ENCODE assay signal across 34 cellular contexts in genomic region chr2:198782734-198783133, GRCh38.
"Had no signal": no experiment of that assay in that cellular context is flagged by ENCODE, and none has a peak within 500 bp of the region (broad histone marks: within the 10 kb centered on the region; RNA-seq: fewer than 3 reads in every experiment).

No MANE protein-coding gene starts in this region.

- H3K36me3 Mint-ChIP-seq: activated naive CD4-positive, alpha-beta T cell treated with anti-CD3 and anti-CD28 coated beads, Interleukin-2, amount 10 ng/mL, durations not matched to agents 7 days and 5 days; activated naive CD8-positive, alpha-beta T cell treated with anti-CD3 and anti-CD28 coated beads, Interleukin-2, amount 10 ng/mL, durations not matched to agents 7 days and 5 days; brain had no signal

- DNase-seq: activated B cell treated with CpG ODN at 0.5 μM for 24 hours; activated CD4-positive, alpha-beta T cell treated with anti-CD3 and anti-CD28 coated beads for 48 hours; activated CD4-positive, alpha-beta T cell treated with anti-CD3 and anti-CD28 coated beads, Interleukin-2, amount 50 U/mL, for 1 hour; activated CD4-positive, alpha-beta T cell treated with anti-CD3 and anti-CD28 coated beads, Interleukin-2, amount 50 U/mL, for 48 hours; activated CD8-positive, alpha-beta memory T cell treated with anti-CD3 and anti-CD28 coated beads, Interleukin-2, amount 50 U/mL, for 48 hours; activated CD8-positive, alpha-beta T cell treated with anti-CD3 and anti-CD28 coated beads for 36 hours; activated gamma-delta T cell; activated naive CD4-positive, alpha-beta T cell; activated naive CD4-positive, alpha-beta T cell treated with anti-CD3 and anti-CD28 coated beads, Interleukin-2, amount 10 ng/mL, durations not matched to agents 7 days and 5 days; activated naive CD8-positive, alpha-beta T cell treated with anti-CD3 and anti-CD28 coated beads, Interleukin-2, amount 10 ng/mL, durations not matched to agents 7 days and 5 days; activated T-cell treated with anti-CD3 and anti-CD28 coated beads for 4 hours; activated T-cell treated with anti-CD3 and anti-CD28 coated beads, Interleukin-2, amount 50 U/mL, for 24 hours; activated T-cell treated with anti-CD3 and anti-CD28 coated beads, Interleukin-2, amount 50 U/mL, for 72 hours; central memory CD4-positive, alpha-beta T cell; cerebellar nuclear complex; dorsolateral prefrontal cortex; effector memory CD4-positive, alpha-beta T cell; endodermal cell; foreskin fibroblast; head of caudate nucleus; T-helper 1 cell; T-helper 17 cell; T1000; WERI-Rb-1 had no signal

- H3K27ac ChIP-seq: ascending aorta, breast epithelium, cardiac muscle cell, coronary artery, dorsolateral prefrontal cortex, WERI-Rb-1 had no signal

- ATAC-seq: activated CD4-positive, CD25-positive, alpha-beta regulatory T cell treated with anti-CD3 and anti-CD28 coated beads, Interleukin-2, amount 50 U/mL, for 24 hours; activated CD8-positive, alpha-beta T cell treated with anti-CD3 and anti-CD28 coated beads for 36 hours; activated naive CD4-positive, alpha-beta T cell treated with anti-CD3 and anti-CD28 coated beads, Interleukin-2, amount 50 U/mL, for 72 hours; activated T-cell treated with anti-CD3 and anti-CD28 coated beads, Interleukin-2, amount 50 U/mL, for 72 hours; esophagus mucosa; T-helper 17 cell had no signal

- H3K27ac Mint-ChIP-seq: activated B cell treated with CpG ODN at 0.5 μM for 24 hours; activated CD8-positive, alpha-beta T cell treated with anti-CD3 and anti-CD28 coated beads for 36 hours; activated naive CD4-positive, alpha-beta T cell treated with anti-CD3 and anti-CD28 coated beads, Interleukin-2, amount 10 ng/mL, durations not matched to agents 7 days and 5 days; activated naive CD4-positive, alpha-beta T cell treated with anti-CD3 and anti-CD28 coated beads, Interleukin-2, amount 50 U/mL, for 72 hours; activated naive CD8-positive, alpha-beta T cell treated with anti-CD3 and anti-CD28 coated beads, Interleukin-2, amount 10 ng/mL, durations not matched to agents 7 days and 5 days; activated T-cell treated with anti-CD3 and anti-CD28 coated beads, Interleukin-2, amount 50 U/mL, for 24 hours; activated T-cell treated with anti-CD3 and anti-CD28 coated beads, Interleukin-2, amount 50 U/mL, for 72 hours; brain; dendritic cell treated with granulocyte-macrophage colony-stimulating factor and Interleukin-4, amounts not matched to agents 40 ng/mL and 50 ng/mL, for 4 days; endodermal cell; T-helper 17 cell; T-helper 2 cell treated with Interferon-gamma antibody and Interleukin-4, amounts not matched to agents 5 μg/mL and 100 μg/mL, for 36 hours had no signal

- H3K4me1 Mint-ChIP-seq: activated B cell treated with CpG ODN at 0.5 μM for 24 hours; activated naive CD4-positive, alpha-beta T cell treated with anti-CD3 and anti-CD28 coated beads, Interleukin-2, amount 10 ng/mL, durations not matched to agents 7 days and 5 days; activated naive CD8-positive, alpha-beta T cell treated with anti-CD3 and anti-CD28 coated beads, Interleukin-2, amount 10 ng/mL, durations not matched to agents 7 days and 5 days; brain; endodermal cell; T-helper 17 cell had no signal

- H3K9me3 ChIP-seq: ascending aorta, breast epithelium had no signal

- H3K4me3 Mint-ChIP-seq: activated B cell treated with CpG ODN at 0.5 μM for 24 hours; activated CD8-positive, alpha-beta T cell treated with anti-CD3 and anti-CD28 coated beads for 36 hours; activated naive CD4-positive, alpha-beta T cell treated with anti-CD3 and anti-CD28 coated beads, Interleukin-2, amount 10 ng/mL, durations not matched to agents 7 days and 5 days; activated naive CD8-positive, alpha-beta T cell treated with anti-CD3 and anti-CD28 coated beads, Interleukin-2, amount 10 ng/mL, durations not matched to agents 7 days and 5 days; activated T-cell treated with anti-CD3 and anti-CD28 coated beads, Interleukin-2, amount 50 U/mL, for 24 hours; activated T-cell treated with anti-CD3 and anti-CD28 coated beads, Interleukin-2, amount 50 U/mL, for 72 hours; brain; dendritic cell treated with granulocyte-macrophage colony-stimulating factor and Interleukin-4, amounts not matched to agents 40 ng/mL and 50 ng/mL, for 4 days; endodermal cell; T-helper 17 cell; T-helper 2 cell treated with Interferon-gamma antibody and Interleukin-4, amounts not matched to agents 5 μg/mL and 100 μg/mL, for 36 hours had no signal

- H3K4me1 ChIP-seq: ascending aorta, breast epithelium had no signal

- H3K36me3 ChIP-seq: ascending aorta, breast epithelium, cardiac muscle cell, WERI-Rb-1 had no signal

- H3K27me3 Mint-ChIP-seq: activated B cell treated with CpG ODN at 0.5 μM for 24 hours; activated CD8-positive, alpha-beta T cell treated with anti-CD3 and anti-CD28 coated beads for 36 hours; activated naive CD8-positive, alpha-beta T cell treated with anti-CD3 and anti-CD28 coated beads, Interleukin-2, amount 10 ng/mL, durations not matched to agents 7 days and 5 days; activated T-cell treated with anti-CD3 and anti-CD28 coated beads, Interleukin-2, amount 50 U/mL, for 24 hours; dendritic cell treated with granulocyte-macrophage colony-stimulating factor and Interleukin-4, amounts not matched to agents 40 ng/mL and 50 ng/mL, for 4 days had no signal

- H3K9me3 Mint-ChIP-seq: activated B cell treated with CpG ODN at 0.5 μM for 24 hours; activated CD8-positive, alpha-beta T cell treated with anti-CD3 and anti-CD28 coated beads for 36 hours; activated naive CD4-positive, alpha-beta T cell treated with anti-CD3 and anti-CD28 coated beads, Interleukin-2, amount 10 ng/mL, durations not matched to agents 7 days and 5 days; activated naive CD8-positive, alpha-beta T cell treated with anti-CD3 and anti-CD28 coated beads, Interleukin-2, amount 10 ng/mL, durations not matched to agents 7 days and 5 days; activated T-cell treated with anti-CD3 and anti-CD28 coated beads, Interleukin-2, amount 50 U/mL, for 72 hours; endodermal cell; T-helper 2 cell treated with Interferon-gamma antibody and Interleukin-4, amounts not matched to agents 5 μg/mL and 100 μg/mL, for 36 hours had no signal

- H3K27me3 ChIP-seq: ascending aorta, breast epithelium, cardiac muscle cell had no signal

- H3K4me3 ChIP-seq: ascending aorta, breast epithelium, cardiac muscle cell, coronary artery, dorsolateral prefrontal cortex had no signal
